ENCODE assay signal across 14 cellular contexts in the genomic region with DNA sequence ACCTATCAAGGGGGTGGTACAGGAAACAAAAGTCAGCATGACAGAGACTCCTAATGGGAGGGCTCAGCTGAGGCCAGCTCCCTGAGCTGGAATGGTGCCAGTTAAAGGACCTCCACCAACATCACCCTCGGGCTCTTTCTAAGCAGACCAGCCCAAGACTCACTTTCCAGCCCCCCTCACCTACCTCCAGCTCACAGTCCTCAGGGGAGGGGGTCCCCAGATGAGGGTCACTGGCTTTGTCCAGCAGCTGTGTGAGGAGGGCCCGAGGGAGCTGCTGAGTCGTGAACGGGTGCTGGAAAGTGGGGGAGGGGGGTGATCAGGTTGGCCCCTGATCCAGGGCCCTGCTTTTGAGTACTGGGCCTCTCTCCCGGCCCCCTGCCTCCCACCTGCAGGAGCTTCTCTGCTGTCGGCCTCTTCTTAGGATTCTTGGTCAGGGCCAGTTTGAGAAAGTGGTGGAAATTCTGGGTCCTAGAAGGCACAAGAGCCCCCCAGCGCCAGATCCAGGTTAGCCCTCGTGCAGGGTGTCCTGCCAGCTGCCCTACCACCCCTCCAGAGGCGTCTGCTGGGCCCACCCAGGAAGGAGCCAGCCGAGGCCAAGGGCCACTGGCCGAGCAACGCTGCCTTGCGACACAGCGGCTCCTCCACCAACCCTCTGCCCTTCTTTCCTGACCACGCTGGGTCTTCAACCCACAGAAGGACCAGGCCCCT. TPM values are rescaled to one million over a fixed set of nuclear protein-coding genes. Genes with fewer than 3 reads are reported as not detected.
DNase-seq lines count a peak whose midpoint lies in the region; ATAC-seq, FAIRE-seq and TF ChIP-seq lines count a peak whose summit lies in the region.
"Had no signal": no experiment of that assay in that cellular context is flagged by ENCODE, and none has a peak within 500 bp of the region (broad histone marks: within the 10 kb centered on the region; RNA-seq: fewer than 3 reads in every experiment).

No MANE protein-coding gene starts in this region.

- H3K4me1 ChIP-seq in HepG2 (ENCODE audit: insufficient read depth, low read length) (peaks cover 66% of the 10 kb centered on the region), right lobe of liver (peaks cover 0 to 10% (median 4%) of the 10 kb centered on the region in 4 donors), kidney (ENCODE audit: control insufficient read depth in 1 of 2, insufficient read depth in 1 of 2, low read depth in 1 of 2, low read length in 2 of 2) (peaks cover 9 to 12% of the 10 kb centered on the region in 2 donors)

- TF ChIP-seq POLR2A in HepG2 (IDR thresholded peaks at IDR 0.05; ENCODE audit: insufficient read depth in 1 of 2, low read depth in 2 of 2, low read length in 2 of 2) (no peak), right lobe of liver (IDR thresholded peaks at IDR 0.05) (no peak)

- no peak for TF ChIP-seq RAD21 in HepG2 (CRISPR knock-in tag; IDR thresholded peaks at IDR 0.05)

- intact Hi-C loops in HepG2 (cut with micrococcal nuclease; ENCODE audit: unreplicated experiment) (loop anchor here (5.0 kb wide), 1 partner anchor 47 kb away; no protein-coding TSS in a partner anchor), right lobe of liver (cut with DNase I) (no loop called here), kidney (cut with DNase I) (no loop called here)

- H3K4me3 ChIP-seq in HepG2 (replicated peaks in 1 of 3; ENCODE audit: insufficient read depth in 1 of 3, low read depth in 2 of 3, low read length in 3 of 3): peak overlapping the region in 1 of 3 experiments; percentile 5; a peak in 1 of 6 replicates
- H3K4me3 ChIP-seq in right lobe of liver: no peak overlapping the region
- no peak overlapping the region for H3K4me3 ChIP-seq in kidney (ENCODE audit: low read length in 2 of 2)
- H3K4me3 ChIP-seq: breast epithelium had no signal

- no peaks in the 10 kb centered on the region for H4K20me1 ChIP-seq in HepG2 (ENCODE audit: insufficient read depth, low read length)

- 41% methylated on average over 7 of the region's 15 CpGs for WGBS in HepG2 (ENCODE audit: low lambda C conversion rate)
- 40% methylated on average over 3 of the region's 15 CpGs for WGBS in right lobe of liver (ENCODE audit: insufficient coverage, low coverage, low lambda C conversion rate, missing lambda C conversion rate)

- ATAC-seq in HepG2 (peak; percentile 35), right lobe of liver (no peak), HG03135 (IDR thresholded peaks at IDR 0.05; ENCODE audit: unreplicated experiment) (no peak), GM19328 (IDR thresholded peaks at IDR 0.05; ENCODE audit: unreplicated experiment) (no peak)

- no peaks in the 10 kb centered on the region for H3K79me2 ChIP-seq in HepG2 (ENCODE audit: insufficient read depth, low read length)

- H3K4me2 ChIP-seq in HepG2 (ENCODE audit: low read depth, low read length): peak overlapping the region; percentile 29

- TF ChIP-seq CTCF in HepG2 (CRISPR knock-in tag; IDR thresholded peaks at IDR 0.05) (no peak), right lobe of liver (IDR thresholded peaks at IDR 0.05) (no peak), kidney (IDR thresholded peaks at IDR 0.05; ENCODE audit: borderline replicate concordance, extremely low read depth, insufficient read depth) (no peak)

- no peaks in the 10 kb centered on the region for H3K27me3 ChIP-seq in HepG2 (ENCODE audit: control insufficient read depth in 1 of 2, insufficient read depth in 2 of 2, low read length in 2 of 2)
- H3K27me3 ChIP-seq in right lobe of liver: no peaks in the 10 kb centered on the region
- H3K27me3 ChIP-seq: breast epithelium had no signal

- POLR2A ChIA-PET in HepG2 (lab: Yijun Ruan, JAX): interaction anchor here (0.9 to 3.2 kb wide), 4 partner anchors 11 to 43 kb away, joined by 3 to 19 read pairs (median 5); a partner anchor contains a TSS

- peak; percentile 37 for FAIRE-seq in HepG2 (lab: Jason Lieb, UNC)
- FAIRE-seq in kidney (lab: Jason Lieb, UNC): no peak

- H2AFZ ChIP-seq in HepG2 (ENCODE audit: low read length): no peak overlapping the region

- H3K9me3 ChIP-seq in HepG2 (ENCODE audit: low read length): no peaks in the 10 kb centered on the region
- no peaks in the 10 kb centered on the region for H3K9me3 ChIP-seq in right lobe of liver
- H3K9me3 ChIP-seq in kidney (ENCODE audit: control insufficient read depth in 1 of 2, low read length in 2 of 2): no peaks in the 10 kb centered on the region
- H3K9me3 ChIP-seq: breast epithelium had no signal

- H3K36me3 ChIP-seq in HepG2 (replicated peaks in 1 of 2; ENCODE audit: control insufficient read depth in 1 of 2, insufficient read depth in 2 of 2, low read length in 2 of 2): peaks cover 1 to 2% of the 10 kb centered on the region in 2 experiments; a peak in 1 of 5 replicates
- peaks cover 0 to 9% (median under 1%) of the 10 kb centered on the region in 4 donors for H3K36me3 ChIP-seq in right lobe of liver
- peaks cover 0 to 2% of the 10 kb centered on the region in 2 donors for H3K36me3 ChIP-seq in kidney (ENCODE audit: control insufficient read depth in 1 of 2, insufficient read depth in 2 of 2, low read length in 2 of 2)
- H3K36me3 ChIP-seq: breast epithelium had no signal

- TF ChIP-seq EP300 in HepG2 (IDR thresholded peaks at IDR 0.05; ENCODE audit: low read depth in 2 of 2, low read length in 2 of 2) (no peak), HepG2 (CRISPR knock-in tag; IDR thresholded peaks at IDR 0.05; ENCODE audit: borderline replicate concordance) (no peak)

- peak; percentile 60 for DNase-seq in HepG2 (ENCODE audit: low spot score)
- no peak for DNase-seq in right lobe of liver
- DNase-seq in RKO (ENCODE audit: low spot score): peak; percentile 17
- DNase-seq in kidney: peak; percentile 69
- no peak for DNase-seq in DMS153 treated with DMSO at 0.1 percent for 48 hours (lab: John Stamatoyannopoulos, UW; ENCODE audit: unreplicated experiment)
- DNase-seq in epidermal melanocyte (ENCODE audit: insufficient read length, low spot score): no peak
- DNase-seq: activated T-cell treated with anti-CD3 and anti-CD28 coated beads, Interleukin-2, amount 50 U/mL, for 48 hours; NCI-H226; SHP77; stimulated activated naive CD4-positive, alpha-beta T cell treated with Interleukin-2 at 50 U/mL for 16 hours had no signal

- CTCF ChIA-PET in HepG2 (lab: Yijun Ruan, JAX; ENCODE audit: low intra/inter-chr PET ratio, low total read pairs): no interaction called here

- H3K27ac ChIP-seq in HepG2 (ENCODE audit: extremely low read length, insufficient read depth, low read length): peak overlapping the region; percentile 21
- H3K27ac ChIP-seq in right lobe of liver: no peak overlapping the region
- H3K27ac ChIP-seq in kidney (ENCODE audit: low read depth in 2 of 2, low read length in 2 of 2): no peak overlapping the region
- H3K27ac ChIP-seq: breast epithelium, epithelial cell of prostate had no signal

- no TSS peak for BruUV-seq in HepG2 (replicated peaks; lab: Mats Ljungman, UMichigan)

- 0 out of 2 replicates have a peak overlapping the region, but pooled peaks have one; percentile 10 for H3K9ac ChIP-seq in HepG2 (ENCODE audit: insufficient read depth, low read depth, low read length)
- H3K9ac ChIP-seq in kidney (ENCODE audit: low read length in 2 of 2): no peak overlapping the region

- in situ Hi-C loops in HepG2 (cut with HindIII; ENCODE audit: extremely low pct_ligation_motif_present, low pct_unique_long_range_greater_than_20kb): loop anchor here (5.0 kb wide), 1 partner anchor 42 kb away; a partner anchor contains a TSS

RNA-seq across cellular contexts. Expression of a gene that starts 2.9 kb away (rescaled TPM):
- total RNA-seq in HepG2 (2016; rRNA removed; fragmentation: Illumina TruSeq; extraction: Trizol) (7.8 and 8.3 TPM in 2 replicates), right lobe of liver (10 to 100 TPM in 1 of 6 experiments, 1 to 10 TPM in 5; 3.4 to 14.7 (median 4.8) TPM), kidney (12.5 TPM)
- total RNA-seq in HepG2 (2016; cell fraction: cytosol; rRNA removed; fragmentation: Illumina TruSeq; extraction: Trizol; ENCODE audit: low read depth): 3.5 and 4.1 TPM in 2 replicates
- total RNA-seq in HepG2 (2016; cell fraction: insoluble cytoplasmic fraction; rRNA removed; fragmentation: Illumina TruSeq; extraction: Trizol): 4.8 and 7.6 TPM in 2 replicates
- 10.9 and 11.1 TPM in 2 replicates for total RNA-seq in HepG2 (2016; cell fraction: membrane; rRNA removed; fragmentation: Illumina TruSeq; extraction: Trizol)
- 6.7 and 7.4 TPM in 2 replicates for total RNA-seq in HepG2 (2016; cell fraction: nucleus; rRNA removed; fragmentation: Illumina TruSeq; extraction: Trizol)
- polyA plus RNA-seq in HepG2 (2011; rRNA removed) (15.5 and 17.6 TPM in 2 replicates), kidney (ENCODE audit: insufficient read depth, low read depth, low replicate concordance) (15.4 TPM)
- polyA plus RNA-seq in HepG2 (2011; cell fraction: cytosol; rRNA removed): 7.7 and 11.1 TPM in 2 replicates
- 71.3 and 101 TPM in 2 replicates for polyA plus RNA-seq in HepG2 (2011; cell fraction: nucleus; rRNA removed)
- polyA plus RNA-seq in HepG2 (2012): 8.7 and 10.1 TPM in 2 replicates
- polyA plus RNA-seq in HepG2 (2016; cell fraction: cytosol; fragmentation: Illumina TruSeq; extraction: Trizol; ENCODE audit: low read depth): 5.1 and 6.2 TPM in 2 replicates
- polyA plus RNA-seq in HepG2 (2016; cell fraction: insoluble cytoplasmic fraction; fragmentation: Illumina TruSeq; extraction: Trizol; ENCODE audit: low read depth): 7.8 and 9.1 TPM in 2 replicates
- 9.5 and 11.8 TPM in 2 replicates for polyA plus RNA-seq in HepG2 (2016; cell fraction: membrane; fragmentation: Illumina TruSeq; extraction: Trizol; ENCODE audit: low read depth)
- polyA plus RNA-seq in HepG2 (2016; cell fraction: nucleus; fragmentation: Illumina TruSeq; extraction: Trizol; ENCODE audit: insufficient read depth, low read depth): 20.0 and 20.1 TPM in 2 replicates
- 25.9 and 40.8 TPM in 2 replicates for polyA minus RNA-seq in HepG2 (2011; rRNA and poly(A)+ RNA removed; ENCODE audit: low replicate concordance)
- 4.3 and 6.6 TPM in 2 replicates for polyA minus RNA-seq in HepG2 (2011; cell fraction: cytosol; rRNA and poly(A)+ RNA removed)
- 8.7 and 10.9 TPM in 2 replicates for polyA minus RNA-seq in HepG2 (2011; cell fraction: nucleus; rRNA and poly(A)+ RNA removed)

RNA-seq across cellular contexts. Expression of a gene that starts 10.3 kb away (rescaled TPM):
- total RNA-seq in HepG2 (2016; rRNA removed; fragmentation: Illumina TruSeq; extraction: Trizol) (15.3 and 20.5 TPM in 2 replicates), right lobe of liver (10 to 100 TPM; 13.1 to 21.5 (median 17.0) TPM), kidney (20.9 TPM)
- total RNA-seq in HepG2 (2016; cell fraction: cytosol; rRNA removed; fragmentation: Illumina TruSeq; extraction: Trizol; ENCODE audit: low read depth): 3.8 and 4.3 TPM in 2 replicates
- total RNA-seq in HepG2 (2016; cell fraction: insoluble cytoplasmic fraction; rRNA removed; fragmentation: Illumina TruSeq; extraction: Trizol): 11.7 and 21.5 TPM in 2 replicates
- total RNA-seq in HepG2 (2016; cell fraction: membrane; rRNA removed; fragmentation: Illumina TruSeq; extraction: Trizol): 9.8 and 11.2 TPM in 2 replicates
- total RNA-seq in HepG2 (2016; cell fraction: nucleus; rRNA removed; fragmentation: Illumina TruSeq; extraction: Trizol): 16.8 and 17.9 TPM in 2 replicates
- polyA plus RNA-seq in HepG2 (2011; rRNA removed) (27.3 and 30.9 TPM in 2 replicates), kidney (ENCODE audit: insufficient read depth, low read depth, low replicate concordance) (24.0 TPM)
- 11.1 and 16.7 TPM in 2 replicates for polyA plus RNA-seq in HepG2 (2011; cell fraction: cytosol; rRNA removed)
- polyA plus RNA-seq in HepG2 (2011; cell fraction: nucleus; rRNA removed): 97.2 and 109 TPM in 2 replicates
- 19.6 and 26.4 TPM in 2 replicates for polyA plus RNA-seq in HepG2 (2012)
- 5.0 and 5.9 TPM in 2 replicates for polyA plus RNA-seq in HepG2 (2016; cell fraction: cytosol; fragmentation: Illumina TruSeq; extraction: Trizol; ENCODE audit: low read depth)
- polyA plus RNA-seq in HepG2 (2016; cell fraction: insoluble cytoplasmic fraction; fragmentation: Illumina TruSeq; extraction: Trizol; ENCODE audit: low read depth): 24.4 and 31.0 TPM in 2 replicates
- 13.6 and 15.0 TPM in 2 replicates for polyA plus RNA-seq in HepG2 (2016; cell fraction: membrane; fragmentation: Illumina TruSeq; extraction: Trizol; ENCODE audit: low read depth)
- polyA plus RNA-seq in HepG2 (2016; cell fraction: nucleus; fragmentation: Illumina TruSeq; extraction: Trizol; ENCODE audit: insufficient read depth, low read depth): 70.2 and 70.8 TPM in 2 replicates
- polyA minus RNA-seq in HepG2 (2011; rRNA and poly(A)+ RNA removed; ENCODE audit: low replicate concordance): 38.1 and 40.7 TPM in 2 replicates
- 14.8 and 15.4 TPM in 2 replicates for polyA minus RNA-seq in HepG2 (2011; cell fraction: cytosol; rRNA and poly(A)+ RNA removed)
- polyA minus RNA-seq in HepG2 (2011; cell fraction: nucleus; rRNA and poly(A)+ RNA removed): 11.1 and 15.7 TPM in 2 replicates

RNA-seq across cellular contexts. Expression of a gene that starts 21.7 kb away (rescaled TPM):
- total RNA-seq in HepG2 (2016; rRNA removed; fragmentation: Illumina TruSeq; extraction: Trizol) (42.5 and 70.4 TPM in 2 replicates), right lobe of liver (100 to 1,000 TPM in 5 of 6 experiments, 10 to 100 TPM in 1; 92.7 to 164 (median 141) TPM), kidney (320 TPM)
- 16.0 and 19.1 TPM in 2 replicates for total RNA-seq in HepG2 (2016; cell fraction: cytosol; rRNA removed; fragmentation: Illumina TruSeq; extraction: Trizol; ENCODE audit: low read depth)
- 36.1 and 70.7 TPM in 2 replicates for total RNA-seq in HepG2 (2016; cell fraction: insoluble cytoplasmic fraction; rRNA removed; fragmentation: Illumina TruSeq; extraction: Trizol)
- 45.9 and 46.6 TPM in 2 replicates for total RNA-seq in HepG2 (2016; cell fraction: membrane; rRNA removed; fragmentation: Illumina TruSeq; extraction: Trizol)
- total RNA-seq in HepG2 (2016; cell fraction: nucleus; rRNA removed; fragmentation: Illumina TruSeq; extraction: Trizol): 163 and 180 TPM in 2 replicates
- polyA plus RNA-seq in HepG2 (2011; rRNA removed) (51.9 and 55.5 TPM in 2 replicates), kidney (ENCODE audit: insufficient read depth, low read depth, low replicate concordance) (87.5 TPM)
- 14.3 and 16.0 TPM in 2 replicates for polyA plus RNA-seq in HepG2 (2011; cell fraction: cytosol; rRNA removed)
- 223 and 237 TPM in 2 replicates for polyA plus RNA-seq in HepG2 (2011; cell fraction: nucleus; rRNA removed)
- polyA plus RNA-seq in HepG2 (2012): 130 and 151 TPM in 2 replicates
- 30.5 and 31.3 TPM in 2 replicates for polyA plus RNA-seq in HepG2 (2016; cell fraction: cytosol; fragmentation: Illumina TruSeq; extraction: Trizol; ENCODE audit: low read depth)
- 93.3 and 132 TPM in 2 replicates for polyA plus RNA-seq in HepG2 (2016; cell fraction: insoluble cytoplasmic fraction; fragmentation: Illumina TruSeq; extraction: Trizol; ENCODE audit: low read depth)
- polyA plus RNA-seq in HepG2 (2016; cell fraction: membrane; fragmentation: Illumina TruSeq; extraction: Trizol; ENCODE audit: low read depth): 63.8 and 66.4 TPM in 2 replicates
- 426 and 461 TPM in 2 replicates for polyA plus RNA-seq in HepG2 (2016; cell fraction: nucleus; fragmentation: Illumina TruSeq; extraction: Trizol; ENCODE audit: insufficient read depth, low read depth)
- polyA minus RNA-seq in HepG2 (2011; rRNA and poly(A)+ RNA removed; ENCODE audit: low replicate concordance): 77.9 and 101 TPM in 2 replicates
- 31.1 and 32.0 TPM in 2 replicates for polyA minus RNA-seq in HepG2 (2011; cell fraction: cytosol; rRNA and poly(A)+ RNA removed)
- 297 and 338 TPM in 2 replicates for polyA minus RNA-seq in HepG2 (2011; cell fraction: nucleus; rRNA and poly(A)+ RNA removed)

RNA-seq across cellular contexts. Expression of a gene that starts 40.3 kb away (rescaled TPM):
- 0.11 TPM in 1 of 2 replicates, not detected in the other for total RNA-seq in HepG2 (2016; rRNA removed; fragmentation: Illumina TruSeq; extraction: Trizol)
- not detected in 2 replicates for total RNA-seq in HepG2 (2016; cell fraction: cytosol; rRNA removed; fragmentation: Illumina TruSeq; extraction: Trizol; ENCODE audit: low read depth)
- total RNA-seq in HepG2 (2016; cell fraction: insoluble cytoplasmic fraction; rRNA removed; fragmentation: Illumina TruSeq; extraction: Trizol): 0.06 TPM in 1 of 2 replicates, not detected in the other
- not detected in 2 replicates for total RNA-seq in HepG2 (2016; cell fraction: membrane; rRNA removed; fragmentation: Illumina TruSeq; extraction: Trizol)
- total RNA-seq in HepG2 (2016; cell fraction: nucleus; rRNA removed; fragmentation: Illumina TruSeq; extraction: Trizol): 0.13 and 0.16 TPM in 2 replicates
- 0.12 and 0.13 TPM in 2 replicates for polyA plus RNA-seq in HepG2 (2011; rRNA removed)
- polyA plus RNA-seq in HepG2 (2011; cell fraction: cytosol; rRNA removed): 0.08 and 0.09 TPM in 2 replicates
- 0.31 and 0.51 TPM in 2 replicates for polyA plus RNA-seq in HepG2 (2011; cell fraction: nucleus; rRNA removed)
- 0.19 and 0.24 TPM in 2 replicates for polyA plus RNA-seq in HepG2 (2012)
- polyA plus RNA-seq in HepG2 (2016; cell fraction: cytosol; fragmentation: Illumina TruSeq; extraction: Trizol; ENCODE audit: low read depth): not detected in 2 replicates
- polyA plus RNA-seq in HepG2 (2016; cell fraction: insoluble cytoplasmic fraction; fragmentation: Illumina TruSeq; extraction: Trizol; ENCODE audit: low read depth): not detected in 2 replicates
- not detected in 2 replicates for polyA plus RNA-seq in HepG2 (2016; cell fraction: membrane; fragmentation: Illumina TruSeq; extraction: Trizol; ENCODE audit: low read depth)
- not detected in 2 replicates for polyA plus RNA-seq in HepG2 (2016; cell fraction: nucleus; fragmentation: Illumina TruSeq; extraction: Trizol; ENCODE audit: insufficient read depth, low read depth)
- polyA minus RNA-seq in HepG2 (2011; rRNA and poly(A)+ RNA removed; ENCODE audit: low replicate concordance): 0.68 and 0.84 TPM in 2 replicates
- polyA minus RNA-seq in HepG2 (2011; cell fraction: cytosol; rRNA and poly(A)+ RNA removed): 0.26 TPM in 1 of 2 replicates, not detected in the other
- 0.62 and 0.77 TPM in 2 replicates for polyA minus RNA-seq in HepG2 (2011; cell fraction: nucleus; rRNA and poly(A)+ RNA removed)
- total RNA-seq in right lobe of liver: 1 to 10 TPM in 1 of 6 experiments, under 1 TPM in 5; 0.24 to 1.4 (median 0.47) TPM
- 8.6 TPM for total RNA-seq in kidney
- polyA plus RNA-seq in kidney (ENCODE audit: insufficient read depth, low read depth, low replicate concordance): 2.5 TPM

RNA-seq across cellular contexts. Expression of a gene that starts 44.4 kb away (rescaled TPM):
- total RNA-seq in HepG2 (2016; rRNA removed; fragmentation: Illumina TruSeq; extraction: Trizol) (0.77 and 1.4 TPM in 2 replicates), right lobe of liver (1 to 10 TPM in 1 of 6 experiments, under 1 TPM in 5; 0.63 to 1.1 (median 0.99) TPM), kidney (20.7 TPM)
- 0.10 and 0.35 TPM in 2 replicates for total RNA-seq in HepG2 (2016; cell fraction: cytosol; rRNA removed; fragmentation: Illumina TruSeq; extraction: Trizol; ENCODE audit: low read depth)
- 0.42 and 1.4 TPM in 2 replicates for total RNA-seq in HepG2 (2016; cell fraction: insoluble cytoplasmic fraction; rRNA removed; fragmentation: Illumina TruSeq; extraction: Trizol)
- 0.37 and 0.38 TPM in 2 replicates for total RNA-seq in HepG2 (2016; cell fraction: membrane; rRNA removed; fragmentation: Illumina TruSeq; extraction: Trizol)
- total RNA-seq in HepG2 (2016; cell fraction: nucleus; rRNA removed; fragmentation: Illumina TruSeq; extraction: Trizol): 1.8 and 2.0 TPM in 2 replicates
- polyA plus RNA-seq in HepG2 (2011; rRNA removed) (0.55 and 0.99 TPM in 2 replicates), kidney (ENCODE audit: insufficient read depth, low read depth, low replicate concordance) (4.5 TPM)
- 0.34 and 0.54 TPM in 2 replicates for polyA plus RNA-seq in HepG2 (2011; cell fraction: cytosol; rRNA removed)
- polyA plus RNA-seq in HepG2 (2011; cell fraction: nucleus; rRNA removed): 6.3 and 7.3 TPM in 2 replicates
- polyA plus RNA-seq in HepG2 (2012): 1.2 and 1.3 TPM in 2 replicates
- polyA plus RNA-seq in HepG2 (2016; cell fraction: cytosol; fragmentation: Illumina TruSeq; extraction: Trizol; ENCODE audit: low read depth): 0.06 and 0.11 TPM in 2 replicates
- polyA plus RNA-seq in HepG2 (2016; cell fraction: insoluble cytoplasmic fraction; fragmentation: Illumina TruSeq; extraction: Trizol; ENCODE audit: low read depth): 0.63 and 0.75 TPM in 2 replicates
- polyA plus RNA-seq in HepG2 (2016; cell fraction: membrane; fragmentation: Illumina TruSeq; extraction: Trizol; ENCODE audit: low read depth): 0.24 and 0.70 TPM in 2 replicates
- polyA plus RNA-seq in HepG2 (2016; cell fraction: nucleus; fragmentation: Illumina TruSeq; extraction: Trizol; ENCODE audit: insufficient read depth, low read depth): 4.9 and 5.6 TPM in 2 replicates
- polyA minus RNA-seq in HepG2 (2011; rRNA and poly(A)+ RNA removed; ENCODE audit: low replicate concordance): 1.3 and 2.7 TPM in 2 replicates
- polyA minus RNA-seq in HepG2 (2011; cell fraction: cytosol; rRNA and poly(A)+ RNA removed): 0.59 and 1.6 TPM in 2 replicates
- 1.9 and 4.0 TPM in 2 replicates for polyA minus RNA-seq in HepG2 (2011; cell fraction: nucleus; rRNA and poly(A)+ RNA removed)

Comparison
In these comparisons a context has a peak if more than half of its experiments do, and no peak if none do; other contexts are left out.
1. DNase-seq: peak in HepG2 (single experiment), RKO (single experiment) and kidney (single experiment); none in right lobe of liver (0 of 3), DMS153 treated with DMSO at 0.1 percent for 48 hours (single experiment) and epidermal melanocyte (single experiment).